Comparison of ENCODE assay signal across 1 cellular context in genomic region chr20:25637247-25637646, GRCh38.
TF ChIP-seq lines count a peak whose summit lies in the region.

No MANE protein-coding gene starts in this region.

TF ChIP-seq in HepG2, 621 proteins besides CTCF, POLR2A, EP300 and RAD21:
- TF ChIP-seq CEBPZ (IDR thresholded peaks at IDR 0.05; ENCODE audit: low read length) (peak; percentile 34; the same call in 1 of the 2 replicates), RNF219 (CRISPR knock-in tag; IDR thresholded peaks at IDR 0.05) (no peak)
